10 cellular contexts compared by ENCODE assay signal in the genomic region with DNA sequence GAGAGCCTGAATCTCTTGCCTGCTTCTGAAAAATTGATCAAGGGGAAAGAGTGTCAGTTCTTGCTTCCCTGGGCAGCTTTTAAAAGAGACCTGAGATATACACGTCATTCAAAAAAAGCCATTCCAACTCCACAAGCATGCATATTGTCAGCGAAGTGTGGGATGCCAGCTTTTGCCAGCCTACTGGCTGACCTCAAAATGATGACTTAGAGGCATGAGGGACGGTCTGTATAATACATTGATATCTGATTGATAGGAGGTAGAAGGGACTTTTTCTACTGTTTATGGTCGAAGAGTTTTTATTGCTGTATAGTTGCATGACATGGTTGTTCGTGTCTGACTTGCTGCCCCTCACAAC.
A peak's percentile ranks its signal among the peaks of the same experiment; 100 is the strongest.
DNase-seq lines count a peak whose midpoint lies in the region; ATAC-seq and TF ChIP-seq lines count a peak whose summit lies in the region.
"Had no signal": no experiment of that assay in that cellular context is flagged by ENCODE, and none has a peak within 500 bp of the region (broad histone marks: within the 10 kb centered on the region; RNA-seq: fewer than 3 reads in every experiment).

No MANE protein-coding gene starts in this region.

- no peak overlapping the region for H3K4me3 ChIP-seq in right atrium auricular region
- no peak overlapping the region for H3K4me3 ChIP-seq in heart right ventricle
- H3K4me3 ChIP-seq in muscle layer of duodenum (ENCODE audit: low read depth in 1 of 2, low read length in 2 of 2): no peak overlapping the region
- no peak overlapping the region for H3K4me3 ChIP-seq in upper lobe of right lung
- H3K4me3 ChIP-seq: skin epidermis had no signal

- H3K36me3 ChIP-seq in right atrium auricular region: peaks cover 31% of the 10 kb centered on the region
- peaks cover 0 to 74% (median 15%) of the 10 kb centered on the region in 9 donors for H3K36me3 ChIP-seq in heart right ventricle
- H3K36me3 ChIP-seq in muscle layer of duodenum (ENCODE audit: control insufficient read depth in 1 of 2, insufficient read depth in 2 of 2, low read length in 2 of 2): peaks cover 0 to 28% of the 10 kb centered on the region in 2 donors
- H3K36me3 ChIP-seq in upper lobe of right lung: peaks cover 22% of the 10 kb centered on the region

- intact Hi-C loops in heart right ventricle (cut with DNase I) (loop anchor here in 8 of 10 donors (1.0 to 10.0 kb wide), 12 partner anchors 41 to 189 kb away; partner anchors contain the start of gene MICAL2 (in 4 of the 8)), upper lobe of right lung (cut with DNase I) (no loop called here)

- no peaks in the 10 kb centered on the region for H3K9me3 Mint-ChIP-seq in activated T-helper 17 cell treated with anti-CD3 and anti-CD28 coated beads, Interleukin-2, amount 50 U/mL, for 72 hours
- H3K9me3 Mint-ChIP-seq: IgD-negative memory B cell had no signal

- H3K4me1 Mint-ChIP-seq in activated T-helper 17 cell treated with anti-CD3 and anti-CD28 coated beads, Interleukin-2, amount 50 U/mL, for 72 hours: peaks cover 32% of the 10 kb centered on the region

- H3K27ac Mint-ChIP-seq in activated T-helper 17 cell treated with anti-CD3 and anti-CD28 coated beads, Interleukin-2, amount 50 U/mL, for 72 hours: peak overlapping the region; percentile 94
- H3K27ac Mint-ChIP-seq: IgD-negative memory B cell had no signal

- DNase-seq in right atrium auricular region (ENCODE audit: low spot score) (no peak), heart right ventricle (no peak), upper lobe of right lung (no peak), anterior cingulate cortex (lab: John Stamatoyannopoulos, UW) (no peak), cortex of kidney (lab: John Stamatoyannopoulos, UW) (no peak)

- TF ChIP-seq CTCF in right atrium auricular region (IDR thresholded peaks at IDR 0.05) (peak; percentile 7 to 27), heart right ventricle (IDR thresholded peaks at IDR 0.05) (peak in 2 of 9 donors; percentile 7 to 31), upper lobe of right lung (IDR thresholded peaks at IDR 0.05) (no peak)

- H3K27me3 Mint-ChIP-seq in activated T-helper 17 cell treated with anti-CD3 and anti-CD28 coated beads, Interleukin-2, amount 50 U/mL, for 72 hours: no peaks in the 10 kb centered on the region

- H3K4me1 ChIP-seq in right atrium auricular region (peaks cover 0 to 45% of the 10 kb centered on the region in 2 donors), heart right ventricle (peaks cover 6 to 77% (median 44%) of the 10 kb centered on the region in 9 donors), muscle layer of duodenum (ENCODE audit: control insufficient read depth in 1 of 2, insufficient read depth in 2 of 2, low read length in 2 of 2) (peaks cover 13 to 41% of the 10 kb centered on the region in 2 donors), upper lobe of right lung (peaks cover 20% of the 10 kb centered on the region)

- WGBS in heart right ventricle, 2 donors: 63% methylated on average over 5 of the region's 5 CpGs

- H3K27ac ChIP-seq in right atrium auricular region (peak overlapping the region; percentile 72 to 73), heart right ventricle (peak overlapping the region in 5 of 10 donors; percentile 36 to 74 (median 59)), muscle layer of duodenum (ENCODE audit: low read length) (peak overlapping the region; percentile 81), upper lobe of right lung (peak overlapping the region; percentile 45)

- H3K27me3 ChIP-seq in right atrium auricular region (no peaks in the 10 kb centered on the region), heart right ventricle (no peaks in the 10 kb centered on the region), muscle layer of duodenum (ENCODE audit: low read depth, low read length) (no peaks in the 10 kb centered on the region), upper lobe of right lung (no peaks in the 10 kb centered on the region)

- no peak for ATAC-seq in heart right ventricle
- ATAC-seq in activated T-helper 17 cell treated with anti-CD3 and anti-CD28 coated beads, Interleukin-2, amount 50 U/mL, for 72 hours (replicated peaks): no peak
- ATAC-seq in upper lobe of right lung: no peak
- no peak for ATAC-seq in HG03139 (IDR thresholded peaks at IDR 0.05; ENCODE audit: unreplicated experiment)

- H3K4me3 Mint-ChIP-seq in activated T-helper 17 cell treated with anti-CD3 and anti-CD28 coated beads, Interleukin-2, amount 50 U/mL, for 72 hours: peak overlapping the region; percentile 67
- H3K4me3 Mint-ChIP-seq: IgD-negative memory B cell had no signal

- peaks cover 100% of the 10 kb centered on the region for H3K36me3 Mint-ChIP-seq in activated T-helper 17 cell treated with anti-CD3 and anti-CD28 coated beads, Interleukin-2, amount 50 U/mL, for 72 hours (ENCODE audit: low read depth)
- H3K36me3 Mint-ChIP-seq: IgD-negative memory B cell had no signal

- no peaks in the 10 kb centered on the region for H3K9me3 ChIP-seq in right atrium auricular region
- no peaks in the 10 kb centered on the region for H3K9me3 ChIP-seq in heart right ventricle
- H3K9me3 ChIP-seq in muscle layer of duodenum (ENCODE audit: control insufficient read depth in 1 of 2, low read length in 2 of 2): no peaks in the 10 kb centered on the region
- H3K9me3 ChIP-seq in upper lobe of right lung: no peaks in the 10 kb centered on the region
